ENCODE assay signal across 2 cellular contexts in the genomic region with DNA sequence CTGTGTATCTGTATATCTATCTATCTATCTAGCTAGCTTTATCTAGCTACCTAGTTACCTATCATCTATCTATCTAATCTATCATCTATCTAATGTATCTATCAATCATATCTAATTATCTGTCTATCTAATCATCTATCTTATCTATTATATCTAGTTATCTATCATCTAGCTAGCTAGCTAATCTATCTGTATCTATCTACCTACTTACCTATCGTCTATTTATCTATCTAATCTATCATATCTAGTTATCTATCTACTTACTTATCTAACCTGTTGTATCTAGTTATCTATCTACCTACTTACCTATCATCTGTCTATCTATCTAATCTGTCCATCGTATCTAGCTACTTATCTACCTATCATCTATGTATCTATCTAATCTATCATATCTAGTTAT.
TF ChIP-seq lines count a peak whose summit lies in the region.

No MANE protein-coding gene starts in this region.

TF ChIP-seq in A549, 52 proteins besides CTCF, POLR2A, EP300 and RAD21:
- TF ChIP-seq, protein P1, sequence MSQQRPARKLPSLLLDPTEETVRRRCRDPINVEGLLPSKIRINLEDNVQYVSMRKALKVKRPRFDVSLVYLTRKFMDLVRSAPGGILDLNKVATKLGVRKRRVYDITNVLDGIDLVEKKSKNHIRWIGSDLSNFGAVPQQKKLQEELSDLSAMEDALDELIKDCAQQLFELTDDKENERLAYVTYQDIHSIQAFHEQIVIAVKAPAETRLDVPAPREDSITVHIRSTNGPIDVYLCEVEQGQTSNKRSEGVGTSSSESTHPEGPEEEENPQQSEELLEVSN (IDR thresholded peaks at IDR 0.05; ENCODE audit: borderline replicate concordance, low read depth): no peak
- no peak for TF ChIP-seq TP53 (CRISPR knock-in tag; IDR thresholded peaks at IDR 0.05)
- TF ChIP-seq POLR2AphosphoS2 (conservative IDR thresholded peaks at IDR 0.05; ENCODE audit: low read length): no peak
- no peak for TF ChIP-seq CBX2 (IDR thresholded peaks at IDR 0.05; ENCODE audit: borderline replicate concordance, low read depth)
- TF ChIP-seq, protein P2, sequence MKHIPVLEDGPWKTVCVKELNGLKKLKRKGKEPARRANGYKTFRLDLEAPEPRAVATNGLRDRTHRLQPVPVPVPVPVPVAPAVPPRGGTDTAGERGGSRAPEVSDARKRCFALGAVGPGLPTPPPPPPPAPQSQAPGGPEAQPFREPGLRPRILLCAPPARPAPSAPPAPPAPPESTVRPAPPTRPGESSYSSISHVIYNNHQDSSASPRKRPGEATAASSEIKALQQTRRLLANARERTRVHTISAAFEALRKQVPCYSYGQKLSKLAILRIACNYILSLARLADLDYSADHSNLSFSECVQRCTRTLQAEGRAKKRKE (CRISPR knock-in tag; IDR thresholded peaks at IDR 0.05; ENCODE audit: low read depth): no peak
- TF ChIP-seq ZC3H11A (IDR thresholded peaks at IDR 0.05): no peak

TF ChIP-seq in K562, 482 proteins besides CTCF, POLR2A, EP300 and RAD21:
- TF ChIP-seq SAFB (IDR thresholded peaks at IDR 0.05; ENCODE audit: borderline replicate concordance, low read depth, low read length): no peak
- 0 out of 2 replicates have a peak, but pooled peaks have one; percentile 20 for TF ChIP-seq ZC3H11A (IDR thresholded peaks at IDR 0.05; ENCODE audit: low read depth, low read length)
- no peak for TF ChIP-seq ZNF507 (tag; conservative IDR thresholded peaks at IDR 0.05)
- TF ChIP-seq BCOR (IDR thresholded peaks at IDR 0.05): peak; percentile 38; the same call in 1 of the 2 replicates
- TF ChIP-seq, protein P3, sequence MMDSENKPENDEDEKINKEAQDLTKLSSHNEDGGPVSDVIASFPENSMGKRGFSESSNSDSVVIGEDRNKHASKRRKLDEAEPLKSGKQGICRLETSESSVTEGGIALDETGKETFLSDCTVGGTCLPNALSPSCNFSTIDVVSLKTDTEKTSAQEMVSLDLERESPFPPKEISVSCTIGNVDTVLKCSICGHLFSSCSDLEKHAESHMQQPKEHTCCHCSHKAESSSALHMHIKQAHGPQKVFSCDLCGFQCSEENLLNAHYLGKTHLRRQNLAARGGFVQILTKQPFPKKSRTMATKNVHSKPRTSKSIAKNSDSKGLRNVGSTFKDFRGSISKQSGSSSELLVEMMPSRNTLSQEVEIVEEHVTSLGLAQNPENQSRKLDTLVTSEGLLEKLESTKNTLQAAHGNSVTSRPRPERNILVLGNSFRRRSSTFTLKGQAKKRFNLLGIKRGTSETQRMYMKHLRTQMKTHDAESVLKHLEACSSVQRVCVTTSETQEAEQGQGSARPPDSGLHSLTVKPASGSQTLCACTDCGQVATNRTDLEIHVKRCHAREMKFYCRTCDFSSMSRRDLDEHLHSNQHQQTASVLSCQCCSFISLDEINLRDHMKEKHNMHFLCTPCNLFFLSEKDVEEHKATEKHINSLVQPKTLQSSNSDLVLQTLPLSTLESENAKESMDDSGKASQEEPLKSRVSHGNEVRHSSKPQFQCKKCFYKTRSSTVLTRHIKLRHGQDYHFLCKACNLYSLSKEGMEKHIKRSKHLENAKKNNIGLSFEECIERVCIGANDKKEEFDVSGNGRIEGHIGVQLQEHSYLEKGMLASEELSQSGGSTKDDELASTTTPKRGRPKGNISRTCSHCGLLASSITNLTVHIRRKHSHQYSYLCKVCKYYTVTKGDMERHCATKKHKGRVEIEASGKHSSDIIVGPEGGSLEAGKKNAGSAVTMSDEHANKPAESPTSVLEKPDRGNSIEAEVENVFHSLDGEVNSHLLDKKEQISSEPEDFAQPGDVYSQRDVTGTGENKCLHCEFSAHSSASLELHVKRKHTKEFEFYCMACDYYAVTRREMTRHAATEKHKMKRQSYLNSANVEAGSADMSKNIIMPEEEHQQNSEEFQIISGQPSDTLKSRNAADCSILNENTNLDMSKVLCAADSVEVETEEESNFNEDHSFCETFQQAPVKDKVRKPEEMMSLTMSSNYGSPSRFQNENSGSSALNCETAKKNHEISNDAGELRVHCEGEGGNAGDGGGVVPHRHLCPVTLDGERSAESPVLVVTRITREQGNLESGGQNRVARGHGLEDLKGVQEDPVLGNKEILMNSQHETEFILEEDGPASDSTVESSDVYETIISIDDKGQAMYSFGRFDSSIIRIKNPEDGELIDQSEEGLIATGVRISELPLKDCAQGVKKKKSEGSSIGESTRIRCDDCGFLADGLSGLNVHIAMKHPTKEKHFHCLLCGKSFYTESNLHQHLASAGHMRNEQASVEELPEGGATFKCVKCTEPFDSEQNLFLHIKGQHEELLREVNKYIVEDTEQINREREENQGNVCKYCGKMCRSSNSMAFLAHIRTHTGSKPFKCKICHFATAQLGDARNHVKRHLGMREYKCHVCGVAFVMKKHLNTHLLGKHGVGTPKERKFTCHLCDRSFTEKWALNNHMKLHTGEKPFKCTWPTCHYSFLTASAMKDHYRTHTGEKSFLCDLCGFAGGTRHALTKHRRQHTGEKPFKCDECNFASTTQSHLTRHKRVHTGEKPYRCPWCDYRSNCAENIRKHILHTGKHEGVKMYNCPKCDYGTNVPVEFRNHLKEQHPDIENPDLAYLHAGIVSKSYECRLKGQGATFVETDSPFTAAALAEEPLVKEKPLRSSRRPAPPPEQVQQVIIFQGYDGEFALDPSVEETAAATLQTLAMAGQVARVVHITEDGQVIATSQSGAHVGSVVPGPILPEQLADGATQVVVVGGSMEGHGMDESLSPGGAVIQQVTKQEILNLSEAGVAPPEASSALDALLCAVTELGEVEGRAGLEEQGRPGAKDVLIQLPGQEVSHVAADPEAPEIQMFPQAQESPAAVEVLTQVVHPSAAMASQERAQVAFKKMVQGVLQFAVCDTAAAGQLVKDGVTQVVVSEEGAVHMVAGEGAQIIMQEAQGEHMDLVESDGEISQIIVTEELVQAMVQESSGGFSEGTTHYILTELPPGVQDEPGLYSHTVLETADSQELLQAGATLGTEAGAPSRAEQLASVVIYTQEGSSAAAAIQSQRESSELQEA (IDR thresholded peaks at IDR 0.05; ENCODE audit: low read depth): no peak
- peak; percentile 84 for TF ChIP-seq GATAD2B (IDR thresholded peaks at IDR 0.05; ENCODE audit: borderline replicate concordance)
- TF ChIP-seq EP400 (IDR thresholded peaks at IDR 0.05): peak; percentile 24; the same call in 1 of the 2 replicates
- TF ChIP-seq, protein P4, sequence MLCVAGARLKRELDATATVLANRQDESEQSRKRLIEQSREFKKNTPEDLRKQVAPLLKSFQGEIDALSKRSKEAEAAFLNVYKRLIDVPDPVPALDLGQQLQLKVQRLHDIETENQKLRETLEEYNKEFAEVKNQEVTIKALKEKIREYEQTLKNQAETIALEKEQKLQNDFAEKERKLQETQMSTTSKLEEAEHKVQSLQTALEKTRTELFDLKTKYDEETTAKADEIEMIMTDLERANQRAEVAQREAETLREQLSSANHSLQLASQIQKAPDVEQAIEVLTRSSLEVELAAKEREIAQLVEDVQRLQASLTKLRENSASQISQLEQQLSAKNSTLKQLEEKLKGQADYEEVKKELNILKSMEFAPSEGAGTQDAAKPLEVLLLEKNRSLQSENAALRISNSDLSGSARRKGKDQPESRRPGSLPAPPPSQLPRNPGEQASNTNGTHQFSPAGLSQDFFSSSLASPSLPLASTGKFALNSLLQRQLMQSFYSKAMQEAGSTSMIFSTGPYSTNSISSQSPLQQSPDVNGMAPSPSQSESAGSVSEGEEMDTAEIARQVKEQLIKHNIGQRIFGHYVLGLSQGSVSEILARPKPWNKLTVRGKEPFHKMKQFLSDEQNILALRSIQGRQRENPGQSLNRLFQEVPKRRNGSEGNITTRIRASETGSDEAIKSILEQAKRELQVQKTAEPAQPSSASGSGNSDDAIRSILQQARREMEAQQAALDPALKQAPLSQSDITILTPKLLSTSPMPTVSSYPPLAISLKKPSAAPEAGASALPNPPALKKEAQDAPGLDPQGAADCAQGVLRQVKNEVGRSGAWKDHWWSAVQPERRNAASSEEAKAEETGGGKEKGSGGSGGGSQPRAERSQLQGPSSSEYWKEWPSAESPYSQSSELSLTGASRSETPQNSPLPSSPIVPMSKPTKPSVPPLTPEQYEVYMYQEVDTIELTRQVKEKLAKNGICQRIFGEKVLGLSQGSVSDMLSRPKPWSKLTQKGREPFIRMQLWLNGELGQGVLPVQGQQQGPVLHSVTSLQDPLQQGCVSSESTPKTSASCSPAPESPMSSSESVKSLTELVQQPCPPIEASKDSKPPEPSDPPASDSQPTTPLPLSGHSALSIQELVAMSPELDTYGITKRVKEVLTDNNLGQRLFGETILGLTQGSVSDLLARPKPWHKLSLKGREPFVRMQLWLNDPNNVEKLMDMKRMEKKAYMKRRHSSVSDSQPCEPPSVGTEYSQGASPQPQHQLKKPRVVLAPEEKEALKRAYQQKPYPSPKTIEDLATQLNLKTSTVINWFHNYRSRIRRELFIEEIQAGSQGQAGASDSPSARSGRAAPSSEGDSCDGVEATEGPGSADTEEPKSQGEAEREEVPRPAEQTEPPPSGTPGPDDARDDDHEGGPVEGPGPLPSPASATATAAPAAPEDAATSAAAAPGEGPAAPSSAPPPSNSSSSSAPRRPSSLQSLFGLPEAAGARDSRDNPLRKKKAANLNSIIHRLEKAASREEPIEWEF (CRISPR knock-in tag; IDR thresholded peaks at IDR 0.05): peak; percentile 63; the same call in 1 of the 2 replicates
- no peak for TF ChIP-seq HSF4 (CRISPR knock-in tag; IDR thresholded peaks at IDR 0.05; ENCODE audit: borderline replicate concordance)
- TF ChIP-seq, protein P5, sequence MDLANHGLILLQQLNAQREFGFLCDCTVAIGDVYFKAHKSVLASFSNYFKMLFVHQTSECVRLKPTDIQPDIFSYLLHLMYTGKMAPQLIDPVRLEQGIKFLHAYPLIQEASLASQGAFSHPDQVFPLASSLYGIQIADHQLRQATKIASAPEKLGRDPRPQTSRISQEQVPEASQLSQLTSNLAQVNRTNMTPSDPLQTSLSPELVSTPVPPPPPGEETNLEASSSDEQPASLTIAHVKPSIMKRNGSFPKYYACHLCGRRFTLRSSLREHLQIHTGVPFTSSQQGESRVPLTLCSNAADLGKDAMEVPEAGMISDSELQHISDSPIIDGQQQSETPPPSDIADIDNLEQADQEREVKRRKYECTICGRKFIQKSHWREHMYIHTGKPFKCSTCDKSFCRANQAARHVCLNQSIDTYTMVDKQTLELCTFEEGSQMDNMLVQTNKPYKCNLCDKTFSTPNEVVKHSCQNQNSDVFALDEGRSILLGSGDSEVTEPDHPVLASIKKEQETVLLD (IDR thresholded peaks at IDR 0.05): peak; percentile 88
- 0 out of 2 replicates have a peak, but pooled peaks have one; percentile 18 for TF ChIP-seq ZZZ3 (IDR thresholded peaks at IDR 0.05)
- no peak for TF ChIP-seq NCOA4 (IDR thresholded peaks at IDR 0.05; ENCODE audit: partially characterized antibody)
- no peak for TF ChIP-seq CREB1 (IDR thresholded peaks at IDR 0.05)
- TF ChIP-seq CREB1 (CRISPR knock-in tag; IDR thresholded peaks at IDR 0.05): no peak
- TF ChIP-seq CREBBP (IDR thresholded peaks at IDR 0.05; ENCODE audit: low read depth, low read length): peak; percentile 87
- TF ChIP-seq NFATC3 (IDR thresholded peaks at IDR 0.05): no peak
- TF ChIP-seq, protein P6, sequence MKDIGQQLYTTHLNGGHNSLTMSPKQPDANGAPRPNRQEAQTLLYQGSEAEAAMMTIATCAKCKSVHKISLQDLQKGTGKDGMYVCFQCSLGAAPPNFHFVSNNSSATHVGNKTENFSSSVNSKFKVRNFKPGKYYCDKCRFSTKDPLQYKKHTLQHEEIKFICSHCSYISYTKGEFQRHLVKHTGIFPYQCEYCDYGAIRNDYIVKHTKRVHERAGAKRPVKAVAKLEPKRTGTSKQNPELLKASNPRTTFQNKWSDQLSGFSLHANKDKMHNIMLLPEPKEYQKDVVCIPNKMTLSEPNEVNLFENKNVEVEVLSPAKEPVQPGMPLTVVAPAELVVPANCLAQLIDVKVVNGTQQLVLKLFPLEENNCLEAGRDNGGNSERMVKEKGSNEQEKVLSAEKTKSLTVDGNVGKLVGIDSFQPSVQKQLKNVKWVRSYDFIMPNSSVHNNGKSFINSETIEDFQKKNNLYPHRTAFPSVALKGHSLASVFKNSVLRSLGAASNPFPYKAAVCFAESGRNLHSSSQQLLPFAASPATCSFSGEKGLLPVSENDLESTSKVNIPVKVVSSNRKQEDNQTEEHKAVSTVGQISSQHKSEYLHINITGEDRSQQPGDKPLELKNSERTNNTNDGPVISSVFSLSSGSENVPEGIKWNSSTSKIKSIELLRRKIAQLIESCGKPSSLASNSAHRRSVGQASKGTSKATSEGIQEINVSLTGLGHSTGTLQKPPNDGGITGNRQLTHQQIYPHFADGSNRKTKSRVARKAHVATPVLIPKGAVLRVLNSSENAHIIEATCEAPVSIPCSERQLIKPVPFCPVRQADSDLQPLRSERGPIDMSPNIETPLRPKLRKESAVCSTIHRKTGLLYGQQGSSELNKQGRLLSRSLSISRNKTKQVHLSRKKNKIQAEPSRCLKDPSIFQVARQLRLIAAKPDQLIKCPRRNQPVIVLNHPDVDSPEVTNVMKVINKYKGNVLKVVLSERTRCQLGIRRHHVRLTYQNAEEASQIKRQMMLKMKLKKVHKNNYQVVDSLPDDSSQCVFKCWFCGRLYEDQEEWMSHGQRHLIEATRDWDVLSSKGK (CRISPR knock-in tag; IDR thresholded peaks at IDR 0.05): no peak
- no peak for TF ChIP-seq GTF2F1 (IDR thresholded peaks at IDR 0.05; ENCODE audit: low read depth, low read length)
- peak; percentile 96 for TF ChIP-seq DACH1 (IDR thresholded peaks at IDR 0.05; ENCODE audit: partially characterized antibody)
- TF ChIP-seq TAF9B (IDR thresholded peaks at IDR 0.05; ENCODE audit: partially characterized antibody): peak; percentile 13
- TF ChIP-seq, protein P7, sequence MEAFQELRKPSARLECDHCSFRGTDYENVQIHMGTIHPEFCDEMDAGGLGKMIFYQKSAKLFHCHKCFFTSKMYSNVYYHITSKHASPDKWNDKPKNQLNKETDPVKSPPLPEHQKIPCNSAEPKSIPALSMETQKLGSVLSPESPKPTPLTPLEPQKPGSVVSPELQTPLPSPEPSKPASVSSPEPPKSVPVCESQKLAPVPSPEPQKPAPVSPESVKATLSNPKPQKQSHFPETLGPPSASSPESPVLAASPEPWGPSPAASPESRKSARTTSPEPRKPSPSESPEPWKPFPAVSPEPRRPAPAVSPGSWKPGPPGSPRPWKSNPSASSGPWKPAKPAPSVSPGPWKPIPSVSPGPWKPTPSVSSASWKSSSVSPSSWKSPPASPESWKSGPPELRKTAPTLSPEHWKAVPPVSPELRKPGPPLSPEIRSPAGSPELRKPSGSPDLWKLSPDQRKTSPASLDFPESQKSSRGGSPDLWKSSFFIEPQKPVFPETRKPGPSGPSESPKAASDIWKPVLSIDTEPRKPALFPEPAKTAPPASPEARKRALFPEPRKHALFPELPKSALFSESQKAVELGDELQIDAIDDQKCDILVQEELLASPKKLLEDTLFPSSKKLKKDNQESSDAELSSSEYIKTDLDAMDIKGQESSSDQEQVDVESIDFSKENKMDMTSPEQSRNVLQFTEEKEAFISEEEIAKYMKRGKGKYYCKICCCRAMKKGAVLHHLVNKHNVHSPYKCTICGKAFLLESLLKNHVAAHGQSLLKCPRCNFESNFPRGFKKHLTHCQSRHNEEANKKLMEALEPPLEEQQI (IDR thresholded peaks at IDR 0.05): 0 out of 2 replicates have a peak, but pooled peaks have one; percentile 31
- no peak for TF ChIP-seq PTTG1 (tag; IDR thresholded peaks at IDR 0.05; ENCODE audit: low read depth)
- no peak for TF ChIP-seq ZNF175 (CRISPR knock-in tag; IDR thresholded peaks at IDR 0.05; ENCODE audit: low read depth)
- peak; percentile 69; the same call in 1 of the 2 replicates for TF ChIP-seq MTA1 (IDR thresholded peaks at IDR 0.05; ENCODE audit: borderline replicate concordance)
- no peak for TF ChIP-seq SIX5 (IDR thresholded peaks at IDR 0.05; ENCODE audit: borderline replicate concordance in 1 of 2, insufficient read depth in 1 of 2, low read depth in 1 of 2, low read length in 2 of 2)
- no peak for TF ChIP-seq TAL1 (IDR thresholded peaks at IDR 0.05)
- TF ChIP-seq PRPF4 (IDR thresholded peaks at IDR 0.05; ENCODE audit: insufficient read depth, low read depth, low read length, poor library complexity, severe bottlenecking): no peak
- no peak for TF ChIP-seq RBM25 (IDR thresholded peaks at IDR 0.05; ENCODE audit: low read depth, low read length, severe bottlenecking)
- no peak; the same call in 1 of the 2 replicates for TF ChIP-seq NR2C1 (IDR thresholded peaks at IDR 0.05)
- no peak for TF ChIP-seq NR2C1 (tag; IDR thresholded peaks at IDR 0.05)
- TF ChIP-seq ZNF184 (CRISPR knock-in tag; IDR thresholded peaks at IDR 0.05): no peak
- no peak for TF ChIP-seq ZNF133 (CRISPR knock-in tag; IDR thresholded peaks at IDR 0.05)
